In the genomic region with DNA sequence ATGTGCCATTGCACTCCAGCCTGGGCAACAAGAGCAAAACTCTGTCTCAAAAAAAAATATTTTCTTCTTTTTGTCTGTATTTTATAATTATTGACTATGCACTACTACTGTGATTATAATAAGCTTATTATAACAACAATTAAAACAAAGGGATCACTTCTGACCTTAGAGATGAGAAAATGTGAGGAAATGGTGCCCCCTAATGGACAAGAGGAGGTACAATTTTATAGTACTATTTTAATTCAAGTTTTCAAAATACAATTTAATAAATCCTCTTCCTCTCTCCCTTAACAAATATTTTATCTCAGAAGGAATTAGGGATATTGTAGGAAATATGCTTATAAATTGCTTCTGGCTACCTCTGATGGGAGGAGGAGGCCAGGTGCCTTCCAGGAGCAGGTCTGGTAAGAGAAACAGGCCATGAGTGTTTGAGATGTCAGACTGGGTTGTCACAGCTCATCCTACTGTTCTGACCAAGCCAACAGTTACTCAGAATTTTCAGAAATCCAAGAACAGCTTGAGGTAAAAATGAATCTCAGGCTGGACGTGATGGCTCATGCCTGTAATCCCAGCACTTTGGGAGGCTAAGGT, we compare ENCODE assay signal across 8 cellular contexts. TPM values are rescaled to one million over a fixed set of nuclear protein-coding genes. Genes with fewer than 3 reads are reported as not detected.
DNase-seq lines count a peak whose midpoint lies in the region; ATAC-seq, FAIRE-seq and TF ChIP-seq lines count a peak whose summit lies in the region.

No MANE protein-coding gene starts in this region.

- H3K4me1 ChIP-seq in GM12878 (ENCODE audit: control insufficient read depth, insufficient read depth, low read length), result no peaks in the 10 kb centered on the region

- H3K36me3 ChIP-seq in GM12878 (ENCODE audit: control insufficient read depth in 2 of 2, insufficient read depth in 2 of 2, low read length in 1 of 2), result peaks cover 6 to 11% of the 10 kb centered on the region in 2 experiments

- WGBS in GM12878 (ENCODE audit: insufficient coverage, insufficient replicate concordance, low lambda C conversion rate, missing lambda C conversion rate), result 0% methylated on average over 1 of the region's 1 CpG

- SMC1A ChIA-PET in GM12878 (lab: Charles Lee; ENCODE audit: uncharacterized antibody, unreplicated experiment), result interaction anchor here (0.7 to 6.4 kb wide), 14 partner anchors 9 to 551 kb away, joined by 3 to 99 read pairs (median 3); a partner anchor contains a TSS

- POLR2A ChIA-PET in GM12878 (lab: Charles Lee), result interaction anchor here (1.6 to 3.1 kb wide), 2 partner anchors 285 to 289 kb away, joined by 8 to 11 read pairs; no protein-coding TSS in a partner anchor

- in situ Hi-C loops in GM12878 (cut with MboI), result loop anchor here (5.0 kb wide), 1 partner anchor 288 kb away; a partner anchor contains a TSS

- peaks cover 4% of the 10 kb centered on the region for H3K4me1 Mint-ChIP-seq in activated CD8-positive, alpha-beta memory T cell treated with anti-CD3 and anti-CD28 coated beads, Interleukin-2, amount 10 ng/mL, durations not matched to agents 7 days and 5 days

- H3K4me3 Mint-ChIP-seq in activated CD8-positive, alpha-beta memory T cell treated with anti-CD3 and anti-CD28 coated beads, Interleukin-2, amount 10 ng/mL, durations not matched to agents 7 days and 5 days, result no peak overlapping the region

- FAIRE-seq in GM12878 (lab: Jason Lieb, UNC) (no peak), urothelium cell line (lab: Jason Lieb, UNC) (no peak)

- no peaks in the 10 kb centered on the region for H3K9me3 ChIP-seq in GM12878 (replicated peaks; ENCODE audit: control insufficient read depth, insufficient read depth, low read length)

- intact Hi-C loops in GM12878 (cut with micrococcal nuclease; ENCODE audit: unreplicated experiment) (loop anchor here (1.0 to 5.0 kb wide), 2 partner anchors 288 to 538 kb away; no protein-coding TSS in a partner anchor), left colon (cut with DNase I, micrococcal nuclease) (no loop called here)

- CTCF ChIA-PET in activated CD8-positive, alpha-beta memory T cell treated with anti-CD3 and anti-CD28 coated beads, Interleukin-2, amount 10 ng/mL, durations not matched to agents 7 days and 5 days (lab: Charles Lee), result interaction anchor here (0.6 to 6.3 kb wide), 38 partner anchors 8 to 816 kb away, joined by 3 to 128 read pairs (median 3); a partner anchor contains a TSS
- CTCF ChIA-PET in GM12878 (lab: Yijun Ruan, JAX), result interaction anchor here (0.6 to 9.6 kb wide), 40 partner anchors 8 to 392 kb away, joined by 3 to 210 read pairs (median 4); a partner anchor contains a TSS

- TF ChIP-seq RAD21 in GM12878 (IDR thresholded peaks at IDR 0.05; ENCODE audit: insufficient read depth, low read depth, low read length), result peak; percentile 67

- no peak for TF ChIP-seq EP300 in GM12878 (IDR thresholded peaks at IDR 0.05; ENCODE audit: borderline replicate concordance in 1 of 2, control insufficient read depth in 1 of 2, low read depth in 2 of 2, low read length in 2 of 2)

- H3K4me2 ChIP-seq in GM12878 (ENCODE audit: control insufficient read depth, insufficient read depth), result no peak overlapping the region

- no peaks in the 10 kb centered on the region for H3K27me3 ChIP-seq in GM12878 (replicated peaks in 1 of 2; ENCODE audit: control insufficient read depth in 2 of 2, insufficient read depth in 2 of 2, low read length in 1 of 2)

- TF ChIP-seq CTCF in GM12878 (IDR thresholded peaks at IDR 0.05 in 2 of 3, conservative IDR thresholded peaks at IDR 0.05 in 1 of 3; ENCODE audit: control insufficient read depth in 2 of 3, extremely low read depth in 1 of 3, insufficient read depth in 1 of 3, low read depth in 3 of 3, low read length in 3 of 3), result peak; percentile 37 to 64 (median 43); a peak in 5 of 6 replicates

- no TSS peak for BruUV-seq in GM12878 (replicated peaks; lab: Mats Ljungman, UMichigan)

- no peak for DNase-seq in activated CD8-positive, alpha-beta memory T cell treated with anti-CD3 and anti-CD28 coated beads, Interleukin-2, amount 10 ng/mL, durations not matched to agents 7 days and 5 days
- no peak for DNase-seq in activated CD8-positive, alpha-beta memory T cell treated with anti-CD3 and anti-CD28 coated beads, Interleukin-2, amount 50 U/mL, for 4 hours
- DNase-seq in MV-4-11 (lab: John Stamatoyannopoulos, UW) (peak; percentile 34), GM12878 (ENCODE audit: low read depth, low spot score) (no peak), left colon (no peak), OCI-M2 (lab: John Stamatoyannopoulos, UW; ENCODE audit: unreplicated experiment) (no peak), urothelium cell line (ENCODE audit: low spot score) (no peak), putamen (ENCODE audit: low spot score) (no peak)

- no peaks in the 10 kb centered on the region for H3K36me3 Mint-ChIP-seq in activated CD8-positive, alpha-beta memory T cell treated with anti-CD3 and anti-CD28 coated beads, Interleukin-2, amount 10 ng/mL, durations not matched to agents 7 days and 5 days

- peak; percentile 55 for ATAC-seq in activated CD8-positive, alpha-beta memory T cell treated with anti-CD3 and anti-CD28 coated beads, Interleukin-2, amount 10 ng/mL, durations not matched to agents 7 days and 5 days
- peak; percentile 52 for ATAC-seq in GM12878
- ATAC-seq in left colon, result peak; percentile 69

- H3K79me2 ChIP-seq in GM12878 (ENCODE audit: control insufficient read depth, insufficient read depth, low read length), result no peaks in the 10 kb centered on the region

- no peaks in the 10 kb centered on the region for H3K27me3 Mint-ChIP-seq in activated CD8-positive, alpha-beta memory T cell treated with anti-CD3 and anti-CD28 coated beads, Interleukin-2, amount 10 ng/mL, durations not matched to agents 7 days and 5 days

- no peak overlapping the region for H3K9ac ChIP-seq in GM12878 (ENCODE audit: control insufficient read depth, insufficient read depth, low read length)

- H4K20me1 ChIP-seq in GM12878 (ENCODE audit: control insufficient read depth, insufficient read depth), result no peaks in the 10 kb centered on the region

- H2AFZ ChIP-seq in GM12878 (ENCODE audit: control insufficient read depth, low read depth, low read length), result no peak overlapping the region

- RAD21 ChIA-PET in GM12878 (lab: Charles Lee; ENCODE audit: unreplicated experiment), result interaction anchor here (0.6 to 9.9 kb wide), 10 partner anchors 13 to 299 kb away, joined by 3 to 104 read pairs (median 5); a partner anchor contains a TSS

- no peak for TF ChIP-seq POLR2A in GM12878 (IDR thresholded peaks at IDR 0.05; ENCODE audit: low read depth, low read length)

- no peak overlapping the region for H3K27ac ChIP-seq in GM12878 (ENCODE audit: control insufficient read depth, insufficient read depth)

- H3K9me3 Mint-ChIP-seq in activated CD8-positive, alpha-beta memory T cell treated with anti-CD3 and anti-CD28 coated beads, Interleukin-2, amount 10 ng/mL, durations not matched to agents 7 days and 5 days (ENCODE audit: low read depth), result no peaks in the 10 kb centered on the region

- no peak overlapping the region for H3K27ac Mint-ChIP-seq in activated CD8-positive, alpha-beta memory T cell treated with anti-CD3 and anti-CD28 coated beads, Interleukin-2, amount 10 ng/mL, durations not matched to agents 7 days and 5 days

- no peak overlapping the region for H3K4me3 ChIP-seq in GM12878

RNA-seq across cellular contexts. Expression of a gene that starts 14.0 kb away (rescaled TPM):
- 10 to 100 TPM; 63.9 to 66.3 TPM for total RNA-seq in activated CD8-positive, alpha-beta memory T cell treated with anti-CD3 and anti-CD28 coated beads, Interleukin-2, amount 10 ng/mL, durations not matched to agents 7 days and 5 days
- total RNA-seq in GM12878 (2013; cell fraction: nucleolus; rRNA removed), result 75.2 and 78.3 TPM in 2 replicates
- total RNA-seq in GM12878 (2014; rRNA removed) (12.0 and 12.2 TPM in 2 replicates), GM12878 (2014; rRNA removed; fragmentation: Illumina TruSeq; extraction: Trizol) (10.2 and 11.2 TPM in 2 replicates), GM12878 (2021) (43.0 and 48.0 TPM in 2 replicates), left colon (10 to 100 TPM; 75.0 to 87.3 TPM)
- polyA plus RNA-seq in GM12878 (2011; ENCODE audit: low read depth), result 7.2 TPM
- polyA plus RNA-seq in GM12878 (2011; rRNA removed) (13.0 and 15.4 TPM in 2 replicates), GM12878 (2014; fragmentation: Illumina TruSeq; extraction: Trizol) (13.9 and 15.5 TPM in 2 replicates), GM12878 (2014; fragmentation: Nextera tagmentation; extraction: Ambion mirVana) (1 to 10 TPM; 1.9 to 2.0 TPM), GM12878 (2014; rRNA removed) (13.5 and 16.1 TPM in 2 replicates), GM12878 (2016; fragmentation: Nextera tagmentation; extraction: Ambion mirVana) (10 to 100 TPM; 15.8 to 16.8 TPM)
- 13.6 and 15.0 TPM in 2 replicates for polyA plus RNA-seq in GM12878 (2011; cell fraction: cytosol; rRNA removed)
- polyA plus RNA-seq in GM12878 (2011; cell fraction: nucleus; rRNA removed), result 15.6 and 16.9 TPM in 2 replicates
- polyA plus RNA-seq in GM12878 (2012), result 18.0 and 24.0 TPM in 2 replicates
- polyA minus RNA-seq in GM12878 (2011; rRNA and poly(A)+ RNA removed), result 67.3 and 122 TPM in 2 replicates
- 15.9 and 30.5 TPM in 2 replicates for polyA minus RNA-seq in GM12878 (2011; cell fraction: cytosol; rRNA and poly(A)+ RNA removed)
- 36.3 and 54.1 TPM in 2 replicates for polyA minus RNA-seq in GM12878 (2011; cell fraction: nucleus; rRNA and poly(A)+ RNA removed)

RNA-seq across cellular contexts. Expression of a gene that starts 31.8 kb away (rescaled TPM):
- 10 to 100 TPM in 1 of 2 experiments, 1 to 10 TPM in 1; 8.4 to 10.2 TPM for total RNA-seq in activated CD8-positive, alpha-beta memory T cell treated with anti-CD3 and anti-CD28 coated beads, Interleukin-2, amount 10 ng/mL, durations not matched to agents 7 days and 5 days
- 22.6 and 25.4 TPM in 2 replicates for total RNA-seq in GM12878 (2013; cell fraction: nucleolus; rRNA removed)
- total RNA-seq in GM12878 (2014; rRNA removed), result 14.6 and 18.8 TPM in 2 replicates
- total RNA-seq in GM12878 (2014; rRNA removed; fragmentation: Illumina TruSeq; extraction: Trizol), result 16.1 and 17.3 TPM in 2 replicates
- 23.6 and 27.9 TPM in 2 replicates for total RNA-seq in GM12878 (2021)
- 14.1 TPM for polyA plus RNA-seq in GM12878 (2011; ENCODE audit: low read depth)
- 24.0 and 29.7 TPM in 2 replicates for polyA plus RNA-seq in GM12878 (2011; rRNA removed)
- 44.3 and 48.0 TPM in 2 replicates for polyA plus RNA-seq in GM12878 (2011; cell fraction: cytosol; rRNA removed)
- 17.3 and 20.9 TPM in 2 replicates for polyA plus RNA-seq in GM12878 (2011; cell fraction: nucleus; rRNA removed)
- 18.5 and 20.6 TPM in 2 replicates for polyA plus RNA-seq in GM12878 (2012)
- 21.8 and 24.0 TPM in 2 replicates for polyA plus RNA-seq in GM12878 (2014; fragmentation: Illumina TruSeq; extraction: Trizol)
- 1 to 10 TPM; 2.9 to 6.2 TPM for polyA plus RNA-seq in GM12878 (2014; fragmentation: Nextera tagmentation; extraction: Ambion mirVana)
- polyA plus RNA-seq in GM12878 (2014; rRNA removed), result 20.4 and 25.9 TPM in 2 replicates
- 10 to 100 TPM; 14.3 to 16.8 TPM for polyA plus RNA-seq in GM12878 (2016; fragmentation: Nextera tagmentation; extraction: Ambion mirVana)
- 59.7 and 62.1 TPM in 2 replicates for polyA minus RNA-seq in GM12878 (2011; rRNA and poly(A)+ RNA removed)
- polyA minus RNA-seq in GM12878 (2011; cell fraction: cytosol; rRNA and poly(A)+ RNA removed), result 13.5 and 14.9 TPM in 2 replicates
- polyA minus RNA-seq in GM12878 (2011; cell fraction: nucleus; rRNA and poly(A)+ RNA removed), result 8.7 and 12.3 TPM in 2 replicates
- 10 to 100 TPM; 11.3 to 15.1 TPM for total RNA-seq in left colon

RNA-seq across cellular contexts. Expression of a gene that starts 51.5 kb away (rescaled TPM):
- total RNA-seq in activated CD8-positive, alpha-beta memory T cell treated with anti-CD3 and anti-CD28 coated beads, Interleukin-2, amount 10 ng/mL, durations not matched to agents 7 days and 5 days, result 10 to 100 TPM; 40.8 to 43.0 TPM
- total RNA-seq in GM12878 (2013; cell fraction: nucleolus; rRNA removed), result 28.8 and 31.2 TPM in 2 replicates
- 32.9 and 37.3 TPM in 2 replicates for total RNA-seq in GM12878 (2014; rRNA removed)
- total RNA-seq in GM12878 (2014; rRNA removed; fragmentation: Illumina TruSeq; extraction: Trizol), result 10.1 and 11.9 TPM in 2 replicates
- 47.7 and 49.1 TPM in 2 replicates for total RNA-seq in GM12878 (2021)
- 13.8 TPM for polyA plus RNA-seq in GM12878 (2011; ENCODE audit: low read depth)
- polyA plus RNA-seq in GM12878 (2011; rRNA removed), result 7.0 and 31.6 TPM in 2 replicates
- polyA plus RNA-seq in GM12878 (2011; cell fraction: cytosol; rRNA removed), result 24.3 and 27.8 TPM in 2 replicates
- polyA plus RNA-seq in GM12878 (2011; cell fraction: nucleus; rRNA removed), result 40.0 and 46.3 TPM in 2 replicates
- 20.9 and 22.6 TPM in 2 replicates for polyA plus RNA-seq in GM12878 (2012)
- polyA plus RNA-seq in GM12878 (2014; fragmentation: Illumina TruSeq; extraction: Trizol), result 28.0 and 48.2 TPM in 2 replicates
- polyA plus RNA-seq in GM12878 (2014; fragmentation: Nextera tagmentation; extraction: Ambion mirVana), result 1 to 10 TPM; 2.4 to 5.0 TPM
- 27.3 and 33.1 TPM in 2 replicates for polyA plus RNA-seq in GM12878 (2014; rRNA removed)
- 10 to 100 TPM; 53.3 to 55.6 TPM for polyA plus RNA-seq in GM12878 (2016; fragmentation: Nextera tagmentation; extraction: Ambion mirVana)
- 29.4 and 35.0 TPM in 2 replicates for polyA minus RNA-seq in GM12878 (2011; rRNA and poly(A)+ RNA removed)
- polyA minus RNA-seq in GM12878 (2011; cell fraction: cytosol; rRNA and poly(A)+ RNA removed), result 10.4 and 15.1 TPM in 2 replicates
- 25.1 and 40.4 TPM in 2 replicates for polyA minus RNA-seq in GM12878 (2011; cell fraction: nucleus; rRNA and poly(A)+ RNA removed)
- total RNA-seq in left colon, result 10 to 100 TPM; 12.4 to 15.2 TPM
